In the genomic region with DNA sequence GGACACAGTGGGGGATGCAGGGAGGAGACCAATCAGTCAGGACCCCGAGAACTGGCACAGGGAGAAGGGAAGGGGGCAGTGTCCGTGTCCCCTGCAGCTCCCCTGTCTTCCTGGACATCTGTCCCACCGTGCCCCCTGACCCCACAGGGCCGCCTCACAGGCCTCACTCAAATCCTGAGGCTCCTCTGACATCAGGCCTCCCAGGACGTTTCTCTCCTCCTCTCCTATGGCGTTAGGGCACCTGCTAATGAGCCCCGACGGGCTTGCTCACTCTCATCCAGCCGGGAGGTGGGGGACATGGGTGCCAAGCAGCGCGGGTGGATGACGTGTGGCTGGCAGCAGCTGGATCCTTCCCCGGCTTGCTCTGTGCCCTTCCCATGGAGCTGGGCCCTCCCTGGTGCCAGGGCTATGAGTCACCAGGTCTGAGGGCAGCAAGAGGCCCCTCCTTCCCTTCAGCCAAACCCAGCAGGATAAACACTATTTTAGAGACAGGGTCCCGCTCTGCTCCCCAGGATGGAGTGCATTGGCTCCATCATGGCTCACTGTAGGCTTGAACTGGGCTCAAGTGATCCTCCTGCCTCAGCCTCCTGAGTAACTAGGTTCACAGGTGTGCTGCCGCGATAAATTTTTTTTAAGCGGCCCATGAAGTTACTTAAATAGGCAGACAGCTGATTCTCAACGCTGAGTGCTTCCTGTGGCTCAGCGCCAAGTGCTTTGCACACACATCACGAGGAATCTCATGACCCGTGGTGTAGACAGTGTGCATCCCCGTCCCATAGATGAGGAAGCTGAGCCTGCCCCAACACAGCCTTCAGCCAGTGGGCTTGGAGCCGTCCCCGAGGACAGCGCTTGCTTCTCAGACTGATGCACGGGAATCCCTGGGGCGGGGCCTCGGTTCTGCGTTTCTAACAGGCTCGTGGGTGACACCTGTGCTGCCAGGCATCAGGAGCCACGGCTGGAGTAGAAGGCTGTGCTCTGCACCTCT, we compare ENCODE assay signal across 10 cellular contexts.
DNase-seq lines count a peak whose midpoint lies in the region; ATAC-seq, FAIRE-seq and TF ChIP-seq lines count a peak whose summit lies in the region.
"Had no signal": no experiment of that assay in that cellular context is flagged by ENCODE, and none has a peak within 500 bp of the region (broad histone marks: within the 10 kb centered on the region; RNA-seq: fewer than 3 reads in every experiment).

No MANE protein-coding gene starts in this region.

- H3K36me3 ChIP-seq in esophagus squamous epithelium (no peaks in the 10 kb centered on the region), pancreas (no peaks in the 10 kb centered on the region)

- FAIRE-seq in pancreas (lab: Jason Lieb, UNC) (no peak), GM19239 (lab: Jason Lieb, UNC) (no peak)
- FAIRE-seq: islet of Langerhans, TTC549 had no signal

- TF ChIP-seq CTCF in esophagus squamous epithelium (IDR thresholded peaks at IDR 0.05) (no peak), pancreas (IDR thresholded peaks at IDR 0.05) (no peak)

- TF ChIP-seq POLR2A in esophagus squamous epithelium (IDR thresholded peaks at IDR 0.05), result peak in 1 of 4 donors; percentile 27

- no peaks in the 10 kb centered on the region for H3K9me3 ChIP-seq in esophagus squamous epithelium
- no peaks in the 10 kb centered on the region for H3K9me3 ChIP-seq in pancreas

- intact Hi-C loops in esophagus squamous epithelium (cut with DNase I), result no loop called here
- intact Hi-C loops in pancreas (cut with DNase I), result no loop called here

- peak; percentile 66 for DNase-seq in DMS53 treated with DMSO at 0.1 percent for 48 hours (lab: John Stamatoyannopoulos, UW; ENCODE audit: unreplicated experiment)
- peak; percentile 82 for DNase-seq in NCI-H345 (lab: John Stamatoyannopoulos, UW)
- DNase-seq in esophagus squamous epithelium (lab: John Stamatoyannopoulos, UW), result peak; percentile 15
- peak in 3 of 6 donors; percentile 57 to 80 (median 63) for DNase-seq in pancreas
- no peak for DNase-seq in GM19239 (ENCODE audit: insufficient read length, low spot score)
- DNase-seq in stimulated activated CD4-positive, alpha-beta T cell treated with anti-CD3 and anti-CD28 coated beads, Interleukin-4, amount 100 ng/mL, for 4 hours, result no peak
- DNase-seq in dermis blood vessel endothelial cell, result no peak
- DNase-seq in KG1 (lab: John Stamatoyannopoulos, UW), result no peak

- H3K27me3 ChIP-seq in esophagus squamous epithelium (no peaks in the 10 kb centered on the region), pancreas (no peaks in the 10 kb centered on the region)

- peak; percentile 35 to 84 (median 80) for ATAC-seq in pancreas

- H3K4me3 ChIP-seq in esophagus squamous epithelium (peak overlapping the region in 1 of 4 donors; percentile 30), pancreas (no peak overlapping the region)

- 28 to 37% methylated on average over 16 to 17 of the region's 31 CpGs for WGBS in esophagus squamous epithelium, 2 donors
- 57 to 70% methylated on average over 31 of the region's 31 CpGs for WGBS in pancreas, 2 donors

- H3K4me1 ChIP-seq in esophagus squamous epithelium (peaks cover 29 to 40% (median 36%) of the 10 kb centered on the region in 3 donors), pancreas (no peaks in the 10 kb centered on the region)

- H3K27ac ChIP-seq in esophagus squamous epithelium, result peak overlapping the region; percentile 34 to 81 (median 70)
- peak overlapping the region in 1 of 4 donors; percentile 27 for H3K27ac ChIP-seq in pancreas

Comparison
In these comparisons a context has a peak if more than half of its experiments do, and no peak if none do; other contexts are left out.
1. DNase-seq: peak in DMS53 treated with DMSO at 0.1 percent for 48 hours (single experiment), NCI-H345 (single experiment) and esophagus squamous epithelium (single experiment); none in GM19239 (single experiment), stimulated activated CD4-positive, alpha-beta T cell treated with anti-CD3 and anti-CD28 coated beads, Interleukin-4, amount 100 ng/mL, for 4 hours (0 of 2), dermis blood vessel endothelial cell (single experiment) and KG1 (single experiment).